ENCODE assay signal across 29 cellular contexts in the genomic region with DNA sequence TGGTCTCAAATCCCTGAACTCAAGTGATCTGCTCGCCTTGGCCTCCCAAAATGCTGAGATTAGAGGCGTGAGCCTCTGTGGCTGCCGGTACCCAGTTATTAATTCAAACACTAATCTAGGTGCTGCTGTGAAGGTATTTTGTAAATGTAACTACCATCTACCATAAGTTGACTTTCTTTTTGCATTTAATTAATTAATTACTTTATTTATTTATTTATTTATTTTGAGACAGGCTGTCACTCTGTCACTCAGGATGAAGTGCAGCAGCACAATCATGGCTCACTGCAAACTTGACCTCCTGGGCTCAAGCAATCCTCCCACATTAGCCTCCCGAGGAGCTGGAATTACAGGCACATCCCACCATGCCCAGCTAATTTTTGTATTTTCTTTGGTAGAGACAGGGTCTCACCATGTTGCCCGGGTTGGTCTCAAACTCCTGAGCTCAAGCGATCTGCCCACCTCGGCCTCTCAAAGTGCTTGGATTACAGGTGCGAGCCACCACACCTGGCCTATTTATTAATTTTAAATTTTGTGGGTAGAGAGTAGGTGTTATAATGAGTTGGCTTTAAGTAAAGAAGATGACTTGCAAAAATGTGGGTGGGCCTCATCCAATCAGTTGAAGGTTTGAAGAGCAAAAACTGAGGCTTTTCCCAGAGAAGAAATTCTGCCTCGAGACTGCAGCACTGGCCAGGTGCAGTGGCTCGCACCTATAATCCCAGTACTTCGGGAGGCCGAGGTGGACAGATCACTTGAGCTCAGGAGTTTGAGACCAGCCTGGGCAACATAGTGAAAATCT. TPM values are rescaled to one million over a fixed set of nuclear protein-coding genes. Genes with fewer than 3 reads are reported as not detected.
"Had no signal": no experiment of that assay in that cellular context is flagged by ENCODE, and none has a peak within 500 bp of the region (broad histone marks: within the 10 kb centered on the region; RNA-seq: fewer than 3 reads in every experiment).

No MANE protein-coding gene starts in this region.

- FAIRE-seq: kidney had no signal

- H3K27me3 ChIP-seq: gastrocnemius medialis, neural progenitor cell, transverse colon, upper lobe of right lung, uterus had no signal

- H3K4me2 ChIP-seq: neural progenitor cell, smooth muscle cell had no signal

- H3K9ac ChIP-seq: neural progenitor cell, parathyroid adenoma had no signal

- H3K27ac ChIP-seq: coronary artery, epithelial cell of prostate, gastrocnemius medialis, neural progenitor cell, parathyroid adenoma, thoracic aorta, transverse colon, uterus had no signal

- H3K4me3 Mint-ChIP-seq: memory B cell; nephron; neural progenitor cell; stimulated activated memory B cell treated with anti-CD40 and anti-IgM and Interleukin-4, amounts not matched to agents 10 μg/mL and 1 μg/mL and 100 μg/mL, for 72 hours had no signal

- H3K79me2 ChIP-seq: parathyroid adenoma had no signal

- H3K4me1 ChIP-seq: neural progenitor cell, parathyroid adenoma, uterus had no signal

- H2AFZ ChIP-seq: neural progenitor cell, parathyroid adenoma had no signal

- DNase-seq: dermis blood vessel endothelial cell; foreskin fibroblast; gastrocnemius medialis; head of caudate nucleus; kidney; stimulated activated CD4-positive, alpha-beta T cell treated with anti-CD3 and anti-CD28 coated beads, Interleukin-4, amount 100 ng/mL, for 4 hours; stimulated activated naive CD8-positive, alpha-beta T cell treated with anti-CD3 and anti-CD28 coated beads, Interleukin-15, Interleukin-2, amounts not matched to agents 100 U/mL and 50 U/mL, for 24 hours; substantia nigra; transverse colon; upper lobe of right lung; uterus had no signal

- ATAC-seq: esophagus mucosa; gastrocnemius medialis; left lobe of liver; sciatic nerve; stimulated activated memory B cell treated with anti-CD40 and anti-IgM and Interleukin-4, amounts not matched to agents 10 μg/mL and 1 μg/mL and 100 μg/mL, for 72 hours; stimulated activated naive CD8-positive, alpha-beta T cell treated with anti-CD3 and anti-CD28 coated beads, Interleukin-15, Interleukin-2, amounts not matched to agents 100 U/mL and 50 U/mL, for 24 hours; upper lobe of right lung had no signal

- H3K4me3 ChIP-seq: coronary artery, gastrocnemius medialis, lung, neural progenitor cell, smooth muscle cell, thoracic aorta, transverse colon, upper lobe of right lung, uterus had no signal

- H3K27ac Mint-ChIP-seq: memory B cell; nephron; neural progenitor cell; progenitor cell of endocrine pancreas; stimulated activated memory B cell treated with anti-CD40 and anti-IgM and Interleukin-4, amounts not matched to agents 10 μg/mL and 1 μg/mL and 100 μg/mL, for 72 hours had no signal

- H3K36me3 ChIP-seq: gastrocnemius medialis, neural progenitor cell, thoracic aorta, transverse colon, upper lobe of right lung, uterus had no signal

- H3K36me3 Mint-ChIP-seq: neural progenitor cell had no signal

RNA-seq across cellular contexts. Expression of a gene that starts 17.3 kb away (rescaled TPM):
- total RNA-seq: glomerular endothelial cell, progenitor cell of endocrine pancreas, smooth muscle cell had no signal
- polyA plus RNA-seq: smooth muscle cell had no signal

RNA-seq across cellular contexts. Expression of a gene that starts 45.2 kb away (rescaled TPM):
- total RNA-seq: dermis blood vessel endothelial cell, esophagus mucosa, gastrocnemius medialis, glomerular endothelial cell, kidney, left lobe of liver, liver, lung, mononuclear cell, osteoblast, progenitor cell of endocrine pancreas, sciatic nerve, smooth muscle cell, thoracic aorta, transverse colon, upper lobe of right lung, uterus had no signal
- polyA plus RNA-seq: liver, lung, smooth muscle cell had no signal
